11 cellular contexts compared by ENCODE assay signal in the genomic region with DNA sequence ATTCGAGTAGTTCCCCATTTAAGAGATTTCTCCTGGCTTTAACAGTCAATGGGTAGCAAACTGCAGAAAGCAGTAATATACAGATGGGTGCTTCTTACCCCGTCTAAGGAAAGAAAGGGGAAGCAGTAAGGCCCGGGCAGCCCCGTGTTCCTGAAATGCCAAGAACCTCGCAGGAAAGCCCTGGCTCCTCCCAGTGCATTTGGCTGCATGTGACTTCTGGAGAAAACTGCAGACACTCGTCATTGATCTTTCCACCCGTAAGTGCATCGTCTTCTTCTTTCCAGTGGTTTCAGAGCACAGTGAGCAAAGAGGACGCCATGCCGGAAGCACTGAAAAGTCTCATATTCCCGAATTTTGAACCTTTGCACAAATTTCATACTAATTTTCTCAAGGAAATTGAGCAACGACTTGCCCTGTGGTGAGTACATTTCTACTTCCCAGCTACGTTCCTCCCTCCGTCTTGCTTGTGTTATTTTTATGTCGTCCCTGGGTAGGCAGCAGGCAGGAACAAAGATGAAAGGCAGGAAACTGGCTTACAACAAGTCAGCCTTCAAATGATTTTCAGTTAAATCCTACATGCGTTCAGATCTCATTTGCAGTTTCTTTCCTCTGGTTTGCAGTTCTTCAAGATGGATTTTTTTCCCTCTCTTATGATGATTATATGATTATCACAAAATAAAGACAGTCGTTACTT.
DNase-seq lines count a peak whose midpoint lies in the region; ATAC-seq and TF ChIP-seq lines count a peak whose summit lies in the region.
"Had no signal": no experiment of that assay in that cellular context is flagged by ENCODE, and none has a peak within 500 bp of the region (broad histone marks: within the 10 kb centered on the region; RNA-seq: fewer than 3 reads in every experiment).

No MANE protein-coding gene starts in this region.

- peak overlapping the region; percentile 54 for H3K4me3 Mint-ChIP-seq in T-helper 2 cell treated with Interferon-gamma antibody and Interleukin-4, amounts not matched to agents 5 μg/mL and 100 μg/mL, for 36 hours
- H3K4me3 Mint-ChIP-seq: neural crest cell had no signal

- no peak for TF ChIP-seq EP300 in gastroesophageal sphincter (IDR thresholded peaks at IDR 0.05)

- ATAC-seq in gastroesophageal sphincter = peak; percentile 58
- peak in 1 of 2 donors; percentile 14 for ATAC-seq in gastrocnemius medialis

- no peak for DNase-seq in T-helper 2 cell treated with Interferon-gamma antibody and Interleukin-4, amounts not matched to agents 5 μg/mL and 100 μg/mL, for 36 hours (ENCODE audit: low spot score)
- DNase-seq in T-helper 2 cell (no peak), SKM-1 treated with dmso at 0.1 percent for 144 hours (lab: John Stamatoyannopoulos, UW; ENCODE audit: unreplicated experiment) (peak; percentile 23), gastrocnemius medialis (peak; percentile 19 to 36), G401 (ENCODE audit: low spot score) (no peak), cerebellum (ENCODE audit: low spot score) (no peak), kidney glomerular epithelial cell (lab: John Stamatoyannopoulos, UW) (no peak)
- DNase-seq: ACHN, NCI-H2081 treated with DMSO at 0.1 percent for 48 hours had no signal

- H3K4me1 Mint-ChIP-seq in T-helper 2 cell treated with Interferon-gamma antibody and Interleukin-4, amounts not matched to agents 5 μg/mL and 100 μg/mL, for 36 hours (ENCODE audit: low read depth) = peaks cover 5% of the 10 kb centered on the region

- 69 to 77% methylated on average over 14 to 16 of the region's 17 CpGs for WGBS in gastroesophageal sphincter (ENCODE audit: low coverage in 1 of 2), 2 donors

- intact Hi-C loops in gastrocnemius medialis (cut with DNase I; ENCODE audit: low total_unique reads) = no loop called here

- H3K27ac ChIP-seq in gastroesophageal sphincter = no peak overlapping the region
- no peak overlapping the region for H3K27ac ChIP-seq in gastrocnemius medialis

- no peak for TF ChIP-seq CTCF in gastroesophageal sphincter (IDR thresholded peaks at IDR 0.05)
- TF ChIP-seq CTCF in gastrocnemius medialis (IDR thresholded peaks at IDR 0.05 in 4 of 5, conservative IDR thresholded peaks at IDR 0.05 in 1 of 5) = no peak

- H3K27me3 ChIP-seq in gastroesophageal sphincter (no peaks in the 10 kb centered on the region), gastrocnemius medialis (no peaks in the 10 kb centered on the region)

- in situ Hi-C loops in gastrocnemius medialis (cut with MboI; ENCODE audit: low sequenced_read_pairs in 4 of 4) = loop anchor here in 1 of 4 donors (25.0 kb wide), 1 partner anchor 549 kb away; no protein-coding TSS in a partner anchor
- in situ Hi-C loops in G401 (cut with HindIII; ENCODE audit: low sequenced_read_pairs) = no loop called here

- no peaks in the 10 kb centered on the region for H3K9me3 Mint-ChIP-seq in T-helper 2 cell treated with Interferon-gamma antibody and Interleukin-4, amounts not matched to agents 5 μg/mL and 100 μg/mL, for 36 hours

- H3K36me3 ChIP-seq in gastroesophageal sphincter = peaks cover 0 to 66% of the 10 kb centered on the region in 2 donors
- no peaks in the 10 kb centered on the region for H3K36me3 ChIP-seq in gastrocnemius medialis

- H3K4me1 ChIP-seq in gastroesophageal sphincter (no peaks in the 10 kb centered on the region), gastrocnemius medialis (peaks cover 4 to 5% of the 10 kb centered on the region in 2 donors)

- no peak overlapping the region for H3K27ac Mint-ChIP-seq in T-helper 2 cell treated with Interferon-gamma antibody and Interleukin-4, amounts not matched to agents 5 μg/mL and 100 μg/mL, for 36 hours

- H3K36me3 Mint-ChIP-seq in T-helper 2 cell treated with Interferon-gamma antibody and Interleukin-4, amounts not matched to agents 5 μg/mL and 100 μg/mL, for 36 hours (ENCODE audit: low read depth) = no peaks in the 10 kb centered on the region

- H3K27me3 Mint-ChIP-seq in T-helper 2 cell treated with Interferon-gamma antibody and Interleukin-4, amounts not matched to agents 5 μg/mL and 100 μg/mL, for 36 hours (ENCODE audit: low read depth) = peaks cover 9% of the 10 kb centered on the region

- H3K9me3 ChIP-seq in gastroesophageal sphincter = no peaks in the 10 kb centered on the region
- no peaks in the 10 kb centered on the region for H3K9me3 ChIP-seq in gastrocnemius medialis

- TF ChIP-seq POLR2A in gastroesophageal sphincter (IDR thresholded peaks at IDR 0.05) = no peak
- TF ChIP-seq POLR2A in gastrocnemius medialis (IDR thresholded peaks at IDR 0.05) = no peak

- H3K4me3 ChIP-seq in gastroesophageal sphincter = peak overlapping the region in 1 of 2 donors; percentile 9
- H3K4me3 ChIP-seq in gastrocnemius medialis = no peak overlapping the region

Comparison
In these comparisons a context has a peak if more than half of its experiments do, and no peak if none do; other contexts are left out.
1. DNase-seq: peak in SKM-1 treated with dmso at 0.1 percent for 144 hours (single experiment) and gastrocnemius medialis (2 of 2); none in T-helper 2 cell treated with Interferon-gamma antibody and Interleukin-4, amounts not matched to agents 5 μg/mL and 100 μg/mL, for 36 hours (single experiment), T-helper 2 cell (0 of 5), G401 (single experiment), cerebellum (single experiment) and kidney glomerular epithelial cell (single experiment).